Comparison of ENCODE assay signal across 8 cellular contexts in genomic region chr17:44086364-44087311, GRCh38. TPM values are rescaled to one million over a fixed set of nuclear protein-coding genes. Genes with fewer than 3 reads are reported as not detected.
DNase-seq lines count a peak whose midpoint lies in the region; ATAC-seq and TF ChIP-seq lines count a peak whose summit lies in the region.

No MANE protein-coding gene starts in this region.

- ATAC-seq in activated T-helper 17 cell treated with anti-CD3 and anti-CD28 coated beads, Interleukin-2, amount 50 U/mL, for 72 hours (replicated peaks), result peak; percentile 95
- ATAC-seq in foreskin keratinocyte (peak; percentile 91), GM21367 (IDR thresholded peaks at IDR 0.05; ENCODE audit: unreplicated experiment) (no peak)

- H3K79me2 ChIP-seq in MM.1S (ENCODE audit: low read length), result no peaks in the 10 kb centered on the region

- POLR2A ChIA-PET in Caco-2 (lab: Charles Lee), result interaction anchor here (1.1 kb wide), 1 partner anchor 21 kb away, joined by 3 read pairs; no protein-coding TSS in a partner anchor

- no peaks in the 10 kb centered on the region for H3K27me3 Mint-ChIP-seq in Caco-2 (ENCODE audit: insufficient read depth, unreplicated experiment)
- no peaks in the 10 kb centered on the region for H3K27me3 Mint-ChIP-seq in activated T-helper 17 cell treated with anti-CD3 and anti-CD28 coated beads, Interleukin-2, amount 50 U/mL, for 72 hours

- CTCF ChIA-PET in Caco-2 (lab: Charles Lee), result interaction anchor here (0.6 to 1.6 kb wide), 7 partner anchors 16 to 43 kb away, joined by 3 to 7 read pairs (median 3); partner anchors contain the start of gene HDAC5

- TF ChIP-seq CTCF in Caco-2 (IDR thresholded peaks at IDR 0.05; ENCODE audit: insufficient read depth in 1 of 2, low read depth in 1 of 2, low read length in 1 of 2, severe bottlenecking in 1 of 2, unreplicated experiment in 1 of 2) (no peak), foreskin keratinocyte (conservative IDR thresholded peaks at IDR 0.05) (no peak), MM.1S (IDR thresholded peaks at IDR 0.05; ENCODE audit: low read length) (no peak)

- no peaks in the 10 kb centered on the region for H3K9me3 ChIP-seq in Caco-2
- no peaks in the 10 kb centered on the region for H3K9me3 ChIP-seq in skeletal muscle satellite cell (replicated peaks; ENCODE audit: low read length)
- H3K9me3 ChIP-seq in MM.1S (replicated peaks; ENCODE audit: insufficient read depth, low read length), result no peaks in the 10 kb centered on the region

- H3K4me1 Mint-ChIP-seq in Caco-2 (ENCODE audit: low read depth, unreplicated experiment), result peaks cover 14% of the 10 kb centered on the region
- peaks cover 6% of the 10 kb centered on the region for H3K4me1 Mint-ChIP-seq in activated T-helper 17 cell treated with anti-CD3 and anti-CD28 coated beads, Interleukin-2, amount 50 U/mL, for 72 hours

- peak overlapping the region; percentile 38 for H3K4me3 Mint-ChIP-seq in Caco-2 (ENCODE audit: unreplicated experiment)
- peak overlapping the region; percentile 47 for H3K4me3 Mint-ChIP-seq in activated T-helper 17 cell treated with anti-CD3 and anti-CD28 coated beads, Interleukin-2, amount 50 U/mL, for 72 hours

- H3K36me3 ChIP-seq in Caco-2 (ENCODE audit: control insufficient read depth, insufficient read depth, low read length) (no peaks in the 10 kb centered on the region; the same call in 1 of the 2 replicates), skeletal muscle satellite cell (ENCODE audit: insufficient read depth, low read length) (peaks cover 18% of the 10 kb centered on the region), MM.1S (replicated peaks; ENCODE audit: insufficient read depth, low read length) (no peaks in the 10 kb centered on the region)

- H3K9ac ChIP-seq in skeletal muscle satellite cell (ENCODE audit: low read depth, low read length) (peak overlapping the region; percentile 61), MM.1S (ENCODE audit: low read length) (no peak overlapping the region)

- H3K4me3 ChIP-seq in Caco-2 (ENCODE audit: low read depth, low read length), result no peak overlapping the region
- peak overlapping the region; percentile 48 for H3K4me3 ChIP-seq in skeletal muscle satellite cell (ENCODE audit: low read length)
- no peak overlapping the region for H3K4me3 ChIP-seq in MM.1S (ENCODE audit: low read length)

- peaks cover 25% of the 10 kb centered on the region for H3K4me1 ChIP-seq in Caco-2
- peaks cover 16% of the 10 kb centered on the region for H3K4me1 ChIP-seq in foreskin keratinocyte
- H3K4me1 ChIP-seq in skeletal muscle satellite cell (ENCODE audit: control insufficient read depth, insufficient read depth, low read length), result peaks cover 27% of the 10 kb centered on the region
- H3K4me1 ChIP-seq in MM.1S (ENCODE audit: low read length), result no peaks in the 10 kb centered on the region

- peaks cover 36% of the 10 kb centered on the region for H3K36me3 Mint-ChIP-seq in Caco-2 (ENCODE audit: insufficient read depth, unreplicated experiment)
- peaks cover 41% of the 10 kb centered on the region for H3K36me3 Mint-ChIP-seq in activated T-helper 17 cell treated with anti-CD3 and anti-CD28 coated beads, Interleukin-2, amount 50 U/mL, for 72 hours (ENCODE audit: low read depth)

- H3F3A ChIP-seq in MM.1S (ENCODE audit: insufficient read depth, low read length), result no peaks in the 10 kb centered on the region

- no peak overlapping the region for H2AFZ ChIP-seq in MM.1S (ENCODE audit: low read length)

- H3K9me3 Mint-ChIP-seq in Caco-2 (ENCODE audit: unreplicated experiment), result no peaks in the 10 kb centered on the region
- no peaks in the 10 kb centered on the region for H3K9me3 Mint-ChIP-seq in activated T-helper 17 cell treated with anti-CD3 and anti-CD28 coated beads, Interleukin-2, amount 50 U/mL, for 72 hours

- peak overlapping the region; percentile 59 for H3K27ac Mint-ChIP-seq in Caco-2 (ENCODE audit: unreplicated experiment)
- peak overlapping the region; percentile 55 for H3K27ac Mint-ChIP-seq in activated T-helper 17 cell treated with anti-CD3 and anti-CD28 coated beads, Interleukin-2, amount 50 U/mL, for 72 hours

- H4K20me1 ChIP-seq in MM.1S (ENCODE audit: insufficient read depth, low read length), result no peaks in the 10 kb centered on the region

- peak; percentile 44 to 65 for DNase-seq in Caco-2
- peak; percentile 55 for DNase-seq in NCI-H460 (ENCODE audit: extremely low read depth, low read depth)
- peak; percentile 72 to 82 for DNase-seq in foreskin keratinocyte
- no peak for DNase-seq in MM.1S
- no peak for DNase-seq in LoVo (ENCODE audit: low spot score)

- H3K27ac ChIP-seq in foreskin keratinocyte, result peak overlapping the region; percentile 96
- H3K27ac ChIP-seq in MM.1S (ENCODE audit: low read length), result no peak overlapping the region

- intact Hi-C loops in Caco-2 (cut with micrococcal nuclease; ENCODE audit: unreplicated experiment), result no loop called here

- H3K27me3 ChIP-seq in Caco-2 (replicated peaks; ENCODE audit: control insufficient read depth, insufficient read depth, low read length) (no peaks in the 10 kb centered on the region), foreskin keratinocyte (no peaks in the 10 kb centered on the region), skeletal muscle satellite cell (ENCODE audit: control insufficient read depth, insufficient read depth, low read length) (no peaks in the 10 kb centered on the region), MM.1S (replicated peaks; ENCODE audit: insufficient read depth, low read length) (no peaks in the 10 kb centered on the region)

- H3K4me2 ChIP-seq in skeletal muscle satellite cell (ENCODE audit: low read length) (peak overlapping the region; percentile 66), MM.1S (ENCODE audit: low read depth, low read length) (no peak overlapping the region)

- no peaks in the 10 kb centered on the region for H3K9me2 ChIP-seq in MM.1S (replicated peaks; ENCODE audit: insufficient read depth, low read length)

- BruUV-seq in Caco-2 (replicated peaks; lab: Mats Ljungman, UMichigan), result no TSS peak

RNA-seq across cellular contexts. Expression of gene G6PC3, which starts 16.1 kb away (rescaled TPM):
- total RNA-seq in Caco-2 (2022) (60.1 and 64.5 TPM in 2 replicates), foreskin keratinocyte (37.7 and 42.5 TPM in 2 replicates)
- 59.3 and 62.0 TPM in 2 replicates for total RNA-seq in NCI-H460 (2014; rRNA removed; shearing (Covaris generic))
- polyA plus RNA-seq in NCI-H460 (2014; cell fraction: nucleus; rRNA removed), result 43.5 and 58.5 TPM in 2 replicates
- 10 to 100 TPM; 14.9 to 22.8 TPM for total RNA-seq in activated T-helper 17 cell treated with anti-CD3 and anti-CD28 coated beads, Interleukin-2, amount 50 U/mL, for 72 hours
- polyA plus RNA-seq in foreskin keratinocyte, result 79.4 and 87.6 TPM in 2 replicates
- total RNA-seq in skeletal muscle satellite cell (2012; rRNA removed), result 29.7 and 40.2 TPM in 2 replicates

RNA-seq across cellular contexts. Expression of gene LSM12, which starts 20.2 kb away (rescaled TPM):
- total RNA-seq in Caco-2 (2022) (83.1 and 85.5 TPM in 2 replicates), foreskin keratinocyte (56.3 and 56.5 TPM in 2 replicates)
- total RNA-seq in NCI-H460 (2014; rRNA removed; shearing (Covaris generic)), result 74.5 and 76.3 TPM in 2 replicates
- 25.9 and 35.2 TPM in 2 replicates for polyA plus RNA-seq in NCI-H460 (2014; cell fraction: nucleus; rRNA removed)
- 10 to 100 TPM; 78.6 to 87.6 TPM for total RNA-seq in activated T-helper 17 cell treated with anti-CD3 and anti-CD28 coated beads, Interleukin-2, amount 50 U/mL, for 72 hours
- 55.8 and 60.1 TPM in 2 replicates for polyA plus RNA-seq in foreskin keratinocyte
- 76.6 and 79.7 TPM in 2 replicates for total RNA-seq in skeletal muscle satellite cell (2012; rRNA removed)

RNA-seq across cellular contexts. Expression of gene HDAC5, which starts 36.8 kb away (rescaled TPM):
- total RNA-seq in Caco-2 (2022) (25.9 and 27.0 TPM in 2 replicates), foreskin keratinocyte (7.7 and 10.9 TPM in 2 replicates)
- 6.3 and 8.9 TPM in 2 replicates for total RNA-seq in NCI-H460 (2014; rRNA removed; shearing (Covaris generic))
- polyA plus RNA-seq in NCI-H460 (2014; cell fraction: nucleus; rRNA removed), result 1.7 and 2.7 TPM in 2 replicates
- 10 to 100 TPM; 11.0 to 45.4 TPM for total RNA-seq in activated T-helper 17 cell treated with anti-CD3 and anti-CD28 coated beads, Interleukin-2, amount 50 U/mL, for 72 hours
- polyA plus RNA-seq in foreskin keratinocyte, result 4.4 and 6.7 TPM in 2 replicates
- 21.6 and 26.1 TPM in 2 replicates for total RNA-seq in skeletal muscle satellite cell (2012; rRNA removed)

RNA-seq across cellular contexts. Expression of gene HROB, which starts 55.1 kb away (rescaled TPM):
- total RNA-seq in Caco-2 (2022), result 15.2 and 17.0 TPM in 2 replicates
- total RNA-seq in NCI-H460 (2014; rRNA removed; shearing (Covaris generic)), result 4.0 and 4.8 TPM in 2 replicates
- polyA plus RNA-seq in NCI-H460 (2014; cell fraction: nucleus; rRNA removed), result 9.9 and 13.2 TPM in 2 replicates
- 10 to 100 TPM; 17.9 to 23.2 TPM for total RNA-seq in activated T-helper 17 cell treated with anti-CD3 and anti-CD28 coated beads, Interleukin-2, amount 50 U/mL, for 72 hours
- total RNA-seq in foreskin keratinocyte, result 11.1 and 12.9 TPM in 2 replicates
- 8.8 and 9.3 TPM in 2 replicates for polyA plus RNA-seq in foreskin keratinocyte
- total RNA-seq in skeletal muscle satellite cell (2012; rRNA removed), result 2.8 and 3.9 TPM in 2 replicates

Comparison
In these comparisons a context has a peak if more than half of its experiments do, and no peak if none do; other contexts are left out.
1. DNase-seq: peak in Caco-2 (2 of 2), NCI-H460 (single experiment) and foreskin keratinocyte (2 of 2); none in MM.1S (single experiment) and LoVo (single experiment).